1 cellular context compared by ENCODE assay signal in genomic region chr20:48275325-48275724, GRCh38.
TF ChIP-seq lines count a peak whose summit lies in the region.

No MANE protein-coding gene starts in this region.

TF ChIP-seq in H1, 55 proteins besides CTCF, POLR2A, EP300 and RAD21 (continued from another document):
- TF ChIP-seq RXRA (IDR thresholded peaks at IDR 0.05; ENCODE audit: insufficient read depth, low read depth, low read length) (no peak), CREB1 (IDR thresholded peaks at IDR 0.05) (no peak), MAFK (IDR thresholded peaks at IDR 0.05; ENCODE audit: low read depth, low read length) (no peak), POU5F1 (IDR thresholded peaks at IDR 0.05; ENCODE audit: low read depth, low read length) (no peak), SIRT6 (IDR thresholded peaks at IDR 0.05; ENCODE audit: low read length) (no peak), TAF7 (optimal IDR thresholded peaks at IDR 0.05; ENCODE audit: borderline replicate concordance, low read depth, low read length) (no peak), TCF12 (IDR thresholded peaks at IDR 0.05; ENCODE audit: low read depth, low read length) (no peak), ATF3 (IDR thresholded peaks at IDR 0.05; ENCODE audit: insufficient read depth, low read depth, low read length) (no peak), SP4 (IDR thresholded peaks at IDR 0.05; ENCODE audit: low read length) (no peak), MAX (IDR thresholded peaks at IDR 0.05) (no peak)
